ENCODE assay signal across 1 cellular context in genomic region chr7:132275384-132275783, GRCh38.
TF ChIP-seq lines count a peak whose summit lies in the region.

No MANE protein-coding gene starts in this region.

TF ChIP-seq in GM23338, 12 proteins besides CTCF, POLR2A, EP300 and RAD21 (continued from another document):
- TF ChIP-seq ZNF462 (CRISPR knock-in tag; IDR thresholded peaks at IDR 0.05) (no peak), POLR2AphosphoS5 (IDR thresholded peaks at IDR 0.05; ENCODE audit: low read depth) (no peak), ZNF114 (CRISPR knock-in tag; IDR thresholded peaks at IDR 0.05) (no peak), CREB1 (CRISPR knock-in tag; IDR thresholded peaks at IDR 0.05; ENCODE audit: low read depth) (no peak)
